9 cellular contexts compared by ENCODE assay signal in genomic region chr9:126915846-126916543, GRCh38. TPM values are rescaled to one million over a fixed set of nuclear protein-coding genes. Genes with fewer than 3 reads are reported as not detected.
DNase-seq lines count a peak whose midpoint lies in the region; ATAC-seq, FAIRE-seq and TF ChIP-seq lines count a peak whose summit lies in the region.
"Had no signal": no experiment of that assay in that cellular context is flagged by ENCODE, and none has a peak within 500 bp of the region (broad histone marks: within the 10 kb centered on the region; RNA-seq: fewer than 3 reads in every experiment).

No MANE protein-coding gene starts in this region.

- H3K4me3 Mint-ChIP-seq in activated CD4-positive, alpha-beta T cell treated with anti-CD3 and anti-CD28 coated beads for 36 hours, result peak overlapping the region; percentile 56
- peak overlapping the region; percentile 68 to 73 for H3K4me3 Mint-ChIP-seq in stimulated activated naive B cell treated with anti-CD40 and anti-IgM and Interleukin-4, amounts not matched to agents 10 μg/mL and 1 μg/mL and 100 μg/mL, for 72 hours

- peak overlapping the region; percentile 53 for H3K4me3 ChIP-seq in iPS-11a (ENCODE audit: low read depth, low read length)

- DNase-seq in activated CD4-positive, alpha-beta T cell treated with anti-CD3 and anti-CD28 coated beads for 36 hours, result no peak
- no peak for DNase-seq in activated CD4-positive, alpha-beta T cell treated with anti-CD3 and anti-CD28 coated beads for 48 hours
- DNase-seq in stimulated activated naive B cell treated with anti-CD40 and anti-IgM and Interleukin-4, amounts not matched to agents 10 μg/mL and 1 μg/mL and 100 μg/mL, for 72 hours, result no peak
- DNase-seq in GM19239 (ENCODE audit: insufficient read length, low spot score), result no peak
- no peak for DNase-seq in hepatic stellate cell (ENCODE audit: low spot score)

- peaks cover 14% of the 10 kb centered on the region for H3K27me3 Mint-ChIP-seq in activated CD4-positive, alpha-beta T cell treated with anti-CD3 and anti-CD28 coated beads for 36 hours
- peaks cover 17 to 20% of the 10 kb centered on the region in 2 donors for H3K27me3 Mint-ChIP-seq in stimulated activated naive B cell treated with anti-CD40 and anti-IgM and Interleukin-4, amounts not matched to agents 10 μg/mL and 1 μg/mL and 100 μg/mL, for 72 hours

- H3K27ac ChIP-seq in VCaP, result peak overlapping the region; percentile 79
- H3K27ac ChIP-seq: thoracic aorta had no signal

- no peak for FAIRE-seq in GM19239 (lab: Jason Lieb, UNC)

- peaks cover 3% of the 10 kb centered on the region for H3K4me1 Mint-ChIP-seq in activated CD4-positive, alpha-beta T cell treated with anti-CD3 and anti-CD28 coated beads for 36 hours
- H3K4me1 Mint-ChIP-seq in stimulated activated naive B cell treated with anti-CD40 and anti-IgM and Interleukin-4, amounts not matched to agents 10 μg/mL and 1 μg/mL and 100 μg/mL, for 72 hours, result peaks cover 8 to 18% of the 10 kb centered on the region in 2 donors

- POLR2A ChIA-PET in activated CD4-positive, alpha-beta T cell treated with anti-CD3 and anti-CD28 coated beads for 36 hours (lab: Charles Lee), result no interaction called here

- CTCF ChIA-PET in activated CD4-positive, alpha-beta T cell treated with anti-CD3 and anti-CD28 coated beads for 36 hours (lab: Charles Lee), result interaction anchor here (0.6 kb wide), 1 partner anchor 12 kb away, joined by 3 read pairs; no protein-coding TSS in a partner anchor

- intact Hi-C loops in activated CD4-positive, alpha-beta T cell treated with anti-CD3 and anti-CD28 coated beads for 36 hours (cut with DNase I, micrococcal nuclease), result loop anchor here in 1 of 2 experiments (1.0 to 5.0 kb wide), 2 partner anchors 308 to 801 kb away; partner anchors contain the start of genes PTRH1 and TTC16

- no peak overlapping the region for H3K27ac Mint-ChIP-seq in activated CD4-positive, alpha-beta T cell treated with anti-CD3 and anti-CD28 coated beads for 36 hours
- H3K27ac Mint-ChIP-seq in stimulated activated naive B cell treated with anti-CD40 and anti-IgM and Interleukin-4, amounts not matched to agents 10 μg/mL and 1 μg/mL and 100 μg/mL, for 72 hours, result no peak overlapping the region

- no peaks in the 10 kb centered on the region for H3K36me3 Mint-ChIP-seq in activated CD4-positive, alpha-beta T cell treated with anti-CD3 and anti-CD28 coated beads for 36 hours (ENCODE audit: low read depth)
- H3K36me3 Mint-ChIP-seq in stimulated activated naive B cell treated with anti-CD40 and anti-IgM and Interleukin-4, amounts not matched to agents 10 μg/mL and 1 μg/mL and 100 μg/mL, for 72 hours, result no peaks in the 10 kb centered on the region

- no peak for TF ChIP-seq CTCF in VCaP (conservative IDR thresholded peaks at IDR 0.05)

- ATAC-seq in activated CD4-positive, alpha-beta T cell treated with anti-CD3 and anti-CD28 coated beads for 36 hours, result no peak
- no peak for ATAC-seq in stimulated activated naive B cell treated with anti-CD40 and anti-IgM and Interleukin-4, amounts not matched to agents 10 μg/mL and 1 μg/mL and 100 μg/mL, for 72 hours (replicated peaks)
- no peak for ATAC-seq in GM21526 (IDR thresholded peaks at IDR 0.05; ENCODE audit: low FRiP score, unreplicated experiment)

- H3K9me3 Mint-ChIP-seq in activated CD4-positive, alpha-beta T cell treated with anti-CD3 and anti-CD28 coated beads for 36 hours (ENCODE audit: low read depth), result peaks cover 4% of the 10 kb centered on the region
- peaks cover 4% of the 10 kb centered on the region in 2 donors for H3K9me3 Mint-ChIP-seq in stimulated activated naive B cell treated with anti-CD40 and anti-IgM and Interleukin-4, amounts not matched to agents 10 μg/mL and 1 μg/mL and 100 μg/mL, for 72 hours

RNA-seq across cellular contexts. Expression of gene RALGPS1, which starts 1.4 kb away (rescaled TPM):
- 1 to 10 TPM; 1.2 to 2.2 TPM for total RNA-seq in activated CD4-positive, alpha-beta T cell treated with anti-CD3 and anti-CD28 coated beads for 36 hours

RNA-seq across cellular contexts. Expression of gene ZBTB34, which starts 55.6 kb away (rescaled TPM):
- total RNA-seq in activated CD4-positive, alpha-beta T cell treated with anti-CD3 and anti-CD28 coated beads for 36 hours, result 1 to 10 TPM; 4.2 to 5.0 TPM
